8 cellular contexts compared by ENCODE assay signal in the genomic region with DNA sequence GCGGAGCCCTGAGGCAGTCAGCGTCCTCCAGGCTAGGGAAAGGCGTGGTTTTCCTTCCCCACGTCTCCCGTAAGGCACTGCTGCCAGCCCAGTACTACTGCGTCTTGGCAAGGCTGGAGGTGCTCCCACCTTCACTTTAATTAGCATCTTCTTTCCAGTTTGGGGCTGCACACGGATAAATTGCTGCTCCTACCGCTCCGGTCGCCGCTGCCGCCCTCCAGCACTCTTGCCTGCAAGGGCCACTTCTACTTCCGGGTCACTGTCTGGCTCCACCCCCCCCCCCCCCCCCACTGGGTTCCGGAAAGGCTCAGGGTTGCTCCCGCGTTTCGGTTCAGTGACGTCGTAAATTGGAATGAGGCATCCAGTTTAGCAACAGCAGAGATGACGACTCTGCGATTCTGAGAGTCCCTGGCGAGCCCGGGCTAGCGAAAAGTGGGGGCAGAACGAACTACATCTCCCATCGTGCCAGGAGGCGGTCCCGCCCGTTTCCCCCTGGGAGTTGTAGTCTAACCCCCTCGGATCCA. TPM values are rescaled to one million over a fixed set of nuclear protein-coding genes. Genes with fewer than 3 reads are reported as not detected.
DNase-seq lines count a peak whose midpoint lies in the region; ATAC-seq, FAIRE-seq and TF ChIP-seq lines count a peak whose summit lies in the region.

A gene (minus strand): TSS at position 247 of the 524 bp plus-strand sequence. CDS start 100 bp downstream, at position 147.

- H3K9ac ChIP-seq in OCI-LY3 (ENCODE audit: low read length) (peak within 1 kb of the TSS; percentile 75), endothelial cell of umbilical vein (replicated peaks; ENCODE audit: extremely low read depth, insufficient read depth, low read length) (peak within 1 kb of the TSS; percentile 95)

- H3K36me3 Mint-ChIP-seq in Calu3 (ENCODE audit: insufficient read depth, unreplicated experiment) = peaks cover 41% of the 10 kb centered on the region

- ATAC-seq in GM21526 (IDR thresholded peaks at IDR 0.05; ENCODE audit: low FRiP score, unreplicated experiment) = peak; percentile 56

- H3K4me1 Mint-ChIP-seq in Calu3 (ENCODE audit: low read depth, unreplicated experiment) = peaks cover 19% of the 10 kb centered on the region

- H3K27ac Mint-ChIP-seq in Calu3 (ENCODE audit: unreplicated experiment) = peak within 1 kb of the TSS; percentile 67

- H3K79me2 ChIP-seq in OCI-LY3 (ENCODE audit: low read length) = peaks cover 40% of the 10 kb centered on the region
- H3K79me2 ChIP-seq in endothelial cell of umbilical vein (ENCODE audit: control insufficient read depth, insufficient read depth, low read length) = peaks cover 55% of the 10 kb centered on the region

- dilution Hi-C loops in endothelial cell of umbilical vein (cut with MboI; ENCODE audit: extremely low pct_ligation_motif_present, low sequenced_read_pairs) = no loop called here

- POLR2A ChIA-PET in endothelial cell of umbilical vein (lab: Charles Lee) = interaction anchor here (0.6 to 1.6 kb wide), 2 partner anchors 10 to 19 kb away, joined by 3 to 6 read pairs; a partner anchor contains a TSS

- H3K4me3 Mint-ChIP-seq in Calu3 (ENCODE audit: low read depth, unreplicated experiment) = peak within 1 kb of the TSS; percentile 83

- H3K4me3 ChIP-seq in OCI-LY3 (ENCODE audit: low read length) (peak within 1 kb of the TSS; percentile 83), endothelial cell of umbilical vein (replicated peaks in 1 of 3; ENCODE audit: insufficient read depth in 1 of 3, low read depth in 1 of 3, low read length in 3 of 3) (peak within 1 kb of the TSS; percentile 63 to 87 (median 67))

- H3K9me3 ChIP-seq in OCI-LY3 (ENCODE audit: insufficient read depth, low read length) = no peaks in the 10 kb centered on the region
- H3K9me3 ChIP-seq in endothelial cell of umbilical vein (replicated peaks; ENCODE audit: control insufficient read depth, insufficient read depth, low read length) = no peaks in the 10 kb centered on the region

- intact Hi-C loops in Calu3 (cut with micrococcal nuclease; ENCODE audit: unreplicated experiment) = no loop called here
- intact Hi-C loops in endothelial cell of umbilical vein (cut with micrococcal nuclease) = loop anchor here (1.0 to 2.0 kb wide), 5 partner anchors 8 to 117 kb away; a partner anchor contains a TSS

- DNase-seq in Calu3 (peak; percentile 87), HuH-7.5 (ENCODE audit: low spot score) (peak; percentile 72), endothelial cell of umbilical vein (ENCODE audit: low read depth, low spot score) (peak; percentile 94), middle frontal gyrus (ENCODE audit: extremely low spot score, low spot score) (peak; percentile 86)
- DNase-seq in activated CD8-positive, alpha-beta memory T cell treated with anti-CD3 and anti-CD28 coated beads, Interleukin-2, amount 50 U/mL, for 48 hours = peak; percentile 92
- peak; percentile 65 to 79 for DNase-seq in stimulated activated CD8-positive, alpha-beta memory T cell treated with anti-CD3 and anti-CD28 coated beads, Interleukin-2, amount 100 ng/mL, for 1 hour (ENCODE audit: low read depth in 2 of 2)

- peak within 1 kb of the TSS; percentile 88 for H3K4me2 ChIP-seq in OCI-LY3 (ENCODE audit: low read length)
- peak within 1 kb of the TSS; percentile 73 for H3K4me2 ChIP-seq in endothelial cell of umbilical vein (ENCODE audit: insufficient read depth, low read length)

- no peak for TF ChIP-seq CTCF in Calu3 (IDR thresholded peaks at IDR 0.05; ENCODE audit: unreplicated experiment)
- TF ChIP-seq CTCF in OCI-LY3 (IDR thresholded peaks at IDR 0.05; ENCODE audit: low read depth, low read length) = no peak
- TF ChIP-seq CTCF in endothelial cell of umbilical vein (IDR thresholded peaks at IDR 0.05; ENCODE audit: extremely low read depth in 1 of 2, insufficient read depth in 1 of 2, low read depth in 1 of 2, low read length in 2 of 2) = no peak

- no peaks in the 10 kb centered on the region for H4K20me1 ChIP-seq in OCI-LY3 (ENCODE audit: insufficient read depth, low read length)
- H4K20me1 ChIP-seq in endothelial cell of umbilical vein (replicated peaks; ENCODE audit: control insufficient read depth, extremely low read depth, insufficient read depth, low read length) = no peaks in the 10 kb centered on the region

- H2AFZ ChIP-seq in OCI-LY3 (ENCODE audit: low read depth, low read length) (peak within 1 kb of the TSS; percentile 93), endothelial cell of umbilical vein (ENCODE audit: low read depth, low read length) (peak within 1 kb of the TSS; percentile 73)

- no peaks in the 10 kb centered on the region for H3K9me3 Mint-ChIP-seq in Calu3 (ENCODE audit: low read depth, unreplicated experiment)

- no TSS peak for BruUV-seq in Calu3 (replicated peaks; lab: Mats Ljungman, UMichigan)
- BruUV-seq in endothelial cell of umbilical vein (replicated peaks; lab: Mats Ljungman, UMichigan) = no TSS peak

- no peaks in the 10 kb centered on the region for H3K9me1 ChIP-seq in endothelial cell of umbilical vein (replicated peaks; ENCODE audit: control insufficient read depth, extremely low read depth, insufficient read depth, low read length)

- peak; percentile 40 for TF ChIP-seq POLR2A in endothelial cell of umbilical vein (IDR thresholded peaks at IDR 0.05; ENCODE audit: low read depth, low read length)

- FAIRE-seq in endothelial cell of umbilical vein (lab: Jason Lieb, UNC) = no peak

- H3K4me1 ChIP-seq in OCI-LY3 (ENCODE audit: low read length) (peaks cover 13% of the 10 kb centered on the region), endothelial cell of umbilical vein (ENCODE audit: control insufficient read depth, extremely low read depth, insufficient read depth, low read length) (peaks cover 31% of the 10 kb centered on the region)

- peak within 1 kb of the TSS; percentile 75 for H3K27ac ChIP-seq in OCI-LY3 (ENCODE audit: low read length)
- H3K27ac ChIP-seq in endothelial cell of umbilical vein (ENCODE audit: insufficient read depth, low read depth, low read length) = peak within 1 kb of the TSS; percentile 88

- no peaks in the 10 kb centered on the region for H3K27me3 ChIP-seq in OCI-LY3 (ENCODE audit: low read depth, low read length)
- no peaks in the 10 kb centered on the region for H3K27me3 ChIP-seq in endothelial cell of umbilical vein (ENCODE audit: control insufficient read depth in 2 of 2, insufficient read depth in 2 of 2, low read length in 2 of 2)

- H3K27me3 Mint-ChIP-seq in Calu3 (ENCODE audit: unreplicated experiment) = no peaks in the 10 kb centered on the region

- CTCF ChIA-PET in Calu3 (lab: Charles Lee) (no interaction called here), endothelial cell of umbilical vein (lab: Charles Lee) (interaction anchor here (0.7 to 1.9 kb wide), 5 partner anchors 9 to 76 kb away, joined by 3 to 11 read pairs (median 5); a partner anchor contains a TSS)

- peaks cover 15% of the 10 kb centered on the region for H3K36me3 ChIP-seq in OCI-LY3 (replicated peaks; ENCODE audit: low read depth, low read length)
- peaks cover 8 to 10% of the 10 kb centered on the region in 2 experiments for H3K36me3 ChIP-seq in endothelial cell of umbilical vein (ENCODE audit: control insufficient read depth in 2 of 2, extremely low read depth in 1 of 2, insufficient read depth in 2 of 2, low read length in 2 of 2)

TF ChIP-seq in endothelial cell of umbilical vein, 7 proteins besides CTCF, POLR2A, EP300 and RAD21:
- TF ChIP-seq JUN (IDR thresholded peaks at IDR 0.05; ENCODE audit: borderline replicate concordance, insufficient read depth, insufficient read length, low read depth) = no peak
- TF ChIP-seq GATA2 (IDR thresholded peaks at IDR 0.05; ENCODE audit: insufficient read depth, insufficient read length, low read depth, low read length) = no peak
- TF ChIP-seq FOS (IDR thresholded peaks at IDR 0.05; ENCODE audit: borderline replicate concordance, insufficient read depth, low read length) = no peak
- TF ChIP-seq, protein P1, sequence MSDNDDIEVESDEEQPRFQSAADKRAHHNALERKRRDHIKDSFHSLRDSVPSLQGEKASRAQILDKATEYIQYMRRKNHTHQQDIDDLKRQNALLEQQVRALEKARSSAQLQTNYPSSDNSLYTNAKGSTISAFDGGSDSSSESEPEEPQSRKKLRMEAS (IDR thresholded peaks at IDR 0.05; ENCODE audit: insufficient read depth, insufficient read length) = no peak
- TF ChIP-seq EZH2 (IDR thresholded peaks at IDR 0.05; ENCODE audit: borderline replicate concordance, low read depth, low read length, severe bottlenecking) = no peak
- TF ChIP-seq POLR2AphosphoS5 (IDR thresholded peaks at IDR 0.05; ENCODE audit: insufficient read depth, low read depth, low read length) = no peak
- TF ChIP-seq MYC (IDR thresholded peaks at IDR 0.05; ENCODE audit: low read depth, low read length) = no peak

RNA-seq across cellular contexts. Expression of the gene that starts here (rescaled TPM):
- total RNA-seq in Calu3 (2022) = 192 and 198 TPM in 2 replicates
- total RNA-seq in endothelial cell of umbilical vein = 243 and 261 TPM in 2 replicates
- polyA plus RNA-seq in endothelial cell of umbilical vein = 316 and 329 TPM in 2 replicates
- 349 and 408 TPM in 2 replicates for polyA plus RNA-seq in endothelial cell of umbilical vein (2011; cell fraction: cytosol; rRNA removed)
- polyA plus RNA-seq in endothelial cell of umbilical vein (2011; cell fraction: nucleus; rRNA removed) = 122 and 144 TPM in 2 replicates
- 404 and 419 TPM in 2 replicates for polyA plus RNA-seq in endothelial cell of umbilical vein (2012)
- 140 and 164 TPM in 2 replicates for polyA minus RNA-seq in endothelial cell of umbilical vein
- 44.1 TPM for polyA minus RNA-seq in endothelial cell of umbilical vein (2011; cell fraction: cytosol; rRNA and poly(A)+ RNA removed)
- 34.2 and 54.1 TPM in 2 replicates for polyA minus RNA-seq in endothelial cell of umbilical vein (2011; cell fraction: nucleus; rRNA and poly(A)+ RNA removed)

Comparison
In these comparisons a context has a peak if more than half of its experiments do, and no peak if none do; other contexts are left out.
1. Peak in every context shown above with its lines: DNase-seq, ATAC-seq, H3K4me3 ChIP-seq and H3K27ac ChIP-seq.